In genomic region chr1:1287288-1288110, GRCh38 we compare ENCODE assay signal across 20 cellular contexts. TPM values are rescaled to one million over a fixed set of nuclear protein-coding genes. Genes with fewer than 3 reads are reported as not detected.
DNase-seq lines count a peak whose midpoint lies in the region; ATAC-seq, FAIRE-seq and TF ChIP-seq lines count a peak whose summit lies in the region.
"Had no signal": no experiment of that assay in that cellular context is flagged by ENCODE, and none has a peak within 500 bp of the region (broad histone marks: within the 10 kb centered on the region; RNA-seq: fewer than 3 reads in every experiment).

No MANE protein-coding gene starts in this region.

- TF ChIP-seq RAD21 in K562 (CRISPR knock-in tag; conservative IDR thresholded peaks at IDR 0.05 in 1 of 2, IDR thresholded peaks at IDR 0.05 in 1 of 2): no peak

- TF ChIP-seq CTCF in H9 (conservative IDR thresholded peaks at IDR 0.05) (no peak), K562 (IDR thresholded peaks at IDR 0.05 in 2 of 3, conservative IDR thresholded peaks at IDR 0.05 in 1 of 3; ENCODE audit: insufficient read depth in 2 of 3, low read depth in 1 of 3, low read length in 3 of 3) (no peak), spleen (IDR thresholded peaks at IDR 0.05 in 8 of 11, conservative IDR thresholded peaks at IDR 0.05 in 3 of 11) (no peak)

- H4K20me1 ChIP-seq in H9 (ENCODE audit: control insufficient read depth, insufficient read depth, insufficient read length): no peaks in the 10 kb centered on the region
- peaks cover 19% of the 10 kb centered on the region; the same call in 1 of the 2 replicates for H4K20me1 ChIP-seq in K562 (replicated peaks; ENCODE audit: control insufficient read depth, insufficient read depth, low read length)

- H2BK20ac ChIP-seq in H9 (ENCODE audit: low read depth, low read length, poor library complexity, severe bottlenecking): no peak overlapping the region

- H4K5ac ChIP-seq in H9 (ENCODE audit: insufficient read length, low read depth, low read length): peak overlapping the region; percentile 37

- POLR2A ChIA-PET in activated naive CD8-positive, alpha-beta T cell treated with anti-CD3 and anti-CD28 coated beads, Interleukin-2, amount 10 ng/mL, durations not matched to agents 7 days and 5 days (lab: Charles Lee): no interaction called here
- POLR2A ChIA-PET in K562 (lab: Yijun Ruan, JAX): interaction anchor here (0.5 to 2.3 kb wide), 6 partner anchors 11 to 271 kb away, joined by 3 to 6 read pairs (median 4); no protein-coding TSS in a partner anchor

- no peaks in the 10 kb centered on the region for H3K23me2 ChIP-seq in H9 (ENCODE audit: insufficient read length, low read depth, low read length, poor library complexity, severe bottlenecking)

- peak; percentile 33 for DNase-seq in activated naive CD8-positive, alpha-beta T cell treated with anti-CD3 and anti-CD28 coated beads, Interleukin-2, amount 10 ng/mL, durations not matched to agents 7 days and 5 days
- no peak for DNase-seq in activated naive CD8-positive, alpha-beta T cell treated with anti-CD3 and anti-CD28 coated beads, Interleukin-2, amount 50 U/mL, for 24 hours
- DNase-seq in H9 (no peak), K562 (ENCODE audit: extremely low read depth in 1 of 4, low spot score in 3 of 4) (no peak), spleen (peak; percentile 79), OCI-M2 (lab: John Stamatoyannopoulos, UW; ENCODE audit: unreplicated experiment) (no peak)
- DNase-seq: GF-D8, Karpas-422, MG63, NCI-H1092 treated with DMSO at 0.1 percent for 48 hours, NCI-H2029 treated with DMSO at 0.1 percent for 48 hours, NCI-H526 treated with DMSO at 0.1 percent for 48 hours, OCI-M1, RPMI8226, SIG-M5 had no signal

- H3K27me3 ChIP-seq in H9 (ENCODE audit: insufficient read depth, low read length) (no peaks in the 10 kb centered on the region), K562 (ENCODE audit: control insufficient read depth in 2 of 2, insufficient read depth in 2 of 2, low read length in 2 of 2) (peaks cover 2 to 33% of the 10 kb centered on the region in 2 experiments; a peak in 3 of 5 replicates), spleen (replicated peaks in 1 of 7) (peaks cover 0 to 33% (median 0%) of the 10 kb centered on the region in 7 donors)
- H3K27me3 ChIP-seq: MG63 had no signal

- peak overlapping the region; percentile 31 for H3K18ac ChIP-seq in H9 (ENCODE audit: insufficient read length, low read depth, low read length)

- H3K36me3 ChIP-seq in K562 (ENCODE audit: control insufficient read depth, insufficient read depth, low read length) (no peaks in the 10 kb centered on the region), spleen (no peaks in the 10 kb centered on the region)
- H3K36me3 ChIP-seq: MG63 had no signal

- no peak overlapping the region for H3K4me2 ChIP-seq in H9 (ENCODE audit: insufficient read depth, insufficient read length, low read length)
- H3K4me2 ChIP-seq in K562 (ENCODE audit: insufficient read depth, low read length): no peak overlapping the region
- H3K4me2 ChIP-seq: GM23338 had no signal

- no peak overlapping the region for H2BK120ac ChIP-seq in H9 (ENCODE audit: low read depth, low read length, poor library complexity, severe bottlenecking)

- H2AFZ ChIP-seq in H9 (ENCODE audit: low read length) (no peak overlapping the region), K562 (ENCODE audit: low read depth, low read length) (no peak overlapping the region)
- H2AFZ ChIP-seq: GM23338 had no signal

- no peak overlapping the region for H3K4me3 Mint-ChIP-seq in activated naive CD8-positive, alpha-beta T cell treated with anti-CD3 and anti-CD28 coated beads, Interleukin-2, amount 10 ng/mL, durations not matched to agents 7 days and 5 days
- H3K4me3 Mint-ChIP-seq in activated naive CD8-positive, alpha-beta T cell treated with anti-CD3 and anti-CD28 coated beads, Interleukin-2, amount 50 U/mL, for 24 hours: no peak overlapping the region
- no peak overlapping the region for H3K4me3 Mint-ChIP-seq in H9
- no peak overlapping the region for H3K4me3 Mint-ChIP-seq in stimulated activated memory B cell treated with anti-CD40 and anti-IgM and Interleukin-4, amounts not matched to agents 10 μg/mL and 1 μg/mL and 100 μg/mL, for 72 hours
- H3K4me3 Mint-ChIP-seq: B cell; CD4-positive, alpha-beta T cell; GM23338 had no signal

- no peak for ATAC-seq in activated naive CD8-positive, alpha-beta T cell treated with anti-CD3 and anti-CD28 coated beads, Interleukin-2, amount 10 ng/mL, durations not matched to agents 7 days and 5 days (ENCODE audit: low read depth)
- ATAC-seq in activated naive CD8-positive, alpha-beta T cell treated with anti-CD3 and anti-CD28 coated beads, Interleukin-2, amount 50 U/mL, for 24 hours: no peak
- ATAC-seq in K562: no peak
- ATAC-seq in stimulated activated memory B cell treated with anti-CD40 and anti-IgM and Interleukin-4, amounts not matched to agents 10 μg/mL and 1 μg/mL and 100 μg/mL, for 72 hours: no peak
- ATAC-seq: GM23338 had no signal

- H3K27ac ChIP-seq in H9 (ENCODE audit: insufficient read length, low read depth, low read length): no peak overlapping the region
- H3K27ac ChIP-seq in K562 (ENCODE audit: extremely low read depth, low read depth, low read length): no peak overlapping the region
- H3K27ac ChIP-seq in spleen: peak overlapping the region in 5 of 8 donors; percentile 4 to 58 (median 33)

- no peaks in the 10 kb centered on the region for H3K9me3 ChIP-seq in H9 (ENCODE audit: control insufficient read depth, low read depth, low read length)
- no peaks in the 10 kb centered on the region for H3K9me3 ChIP-seq in K562 (replicated peaks; ENCODE audit: control insufficient read depth, insufficient read depth, low read depth, low read length)
- no peaks in the 10 kb centered on the region for H3K9me3 ChIP-seq in spleen
- H3K9me3 ChIP-seq: MG63 had no signal

- H3K79me2 ChIP-seq in H9 (ENCODE audit: insufficient read depth, low read length): no peaks in the 10 kb centered on the region
- H3K79me2 ChIP-seq in K562 (ENCODE audit: control insufficient read depth, insufficient read depth, low read length): no peaks in the 10 kb centered on the region

- no peak overlapping the region for H2BK15ac ChIP-seq in H9 (ENCODE audit: low read depth, low read length)

- no peaks in the 10 kb centered on the region for H3K9me3 Mint-ChIP-seq in activated naive CD8-positive, alpha-beta T cell treated with anti-CD3 and anti-CD28 coated beads, Interleukin-2, amount 10 ng/mL, durations not matched to agents 7 days and 5 days
- no peaks in the 10 kb centered on the region for H3K9me3 Mint-ChIP-seq in activated naive CD8-positive, alpha-beta T cell treated with anti-CD3 and anti-CD28 coated beads, Interleukin-2, amount 50 U/mL, for 24 hours
- peaks cover 2 to 10% of the 10 kb centered on the region in 2 experiments; a peak in 3 of 5 replicates for H3K9me3 Mint-ChIP-seq in H9
- no peaks in the 10 kb centered on the region for H3K9me3 Mint-ChIP-seq in stimulated activated memory B cell treated with anti-CD40 and anti-IgM and Interleukin-4, amounts not matched to agents 10 μg/mL and 1 μg/mL and 100 μg/mL, for 72 hours
- H3K9me3 Mint-ChIP-seq: CD4-positive, alpha-beta T cell had no signal

- H3K9ac ChIP-seq in H9 (ENCODE audit: extremely low read depth, insufficient read length, low read length): no peak overlapping the region
- H3K9ac ChIP-seq in K562 (ENCODE audit: insufficient read depth in 1 of 2, low read depth in 2 of 2, low read length in 2 of 2): peak overlapping the region in 1 of 2 experiments; percentile 68; a peak in 2 of 4 replicates

- H3T11ph ChIP-seq in H9 (ENCODE audit: low read length): no peak overlapping the region

- intact Hi-C loops in K562 (cut with micrococcal nuclease) (no loop called here), spleen (cut with DNase I; ENCODE audit: low total_unique reads) (no loop called here)

- H3K23ac ChIP-seq in H9 (ENCODE audit: insufficient read length, low read depth, low read length): no peak overlapping the region

- no peak overlapping the region for H2AK5ac ChIP-seq in H9 (ENCODE audit: insufficient read length, low read length)

- no peak overlapping the region for H4K8ac ChIP-seq in H9 (replicated peaks; ENCODE audit: insufficient read length, low read depth, low read length)

- in situ Hi-C loops in K562 (cut with MboI): no loop called here

- no TSS peak for BruUV-seq in K562 (replicated peaks; lab: Mats Ljungman, UMichigan)

- TF ChIP-seq EP300 in K562 (IDR thresholded peaks at IDR 0.05; ENCODE audit: low read length): no peak

- no peak overlapping the region for H2BK5ac ChIP-seq in H9 (ENCODE audit: insufficient read length, low read length)

- no peaks in the 10 kb centered on the region for H3K27me3 Mint-ChIP-seq in activated naive CD8-positive, alpha-beta T cell treated with anti-CD3 and anti-CD28 coated beads, Interleukin-2, amount 10 ng/mL, durations not matched to agents 7 days and 5 days
- no peaks in the 10 kb centered on the region for H3K27me3 Mint-ChIP-seq in activated naive CD8-positive, alpha-beta T cell treated with anti-CD3 and anti-CD28 coated beads, Interleukin-2, amount 50 U/mL, for 24 hours
- peaks cover 4% of the 10 kb centered on the region for H3K27me3 Mint-ChIP-seq in H9 (ENCODE audit: low read depth)
- H3K27me3 Mint-ChIP-seq in stimulated activated memory B cell treated with anti-CD40 and anti-IgM and Interleukin-4, amounts not matched to agents 10 μg/mL and 1 μg/mL and 100 μg/mL, for 72 hours: peaks cover 11% of the 10 kb centered on the region
- H3K27me3 Mint-ChIP-seq: B cell; CD4-positive, alpha-beta T cell had no signal

- no peak overlapping the region for H2BK12ac ChIP-seq in H9 (ENCODE audit: insufficient read length, low read depth, low read length)

- H3K9me1 ChIP-seq in K562 (ENCODE audit: control insufficient read depth, insufficient read depth, low read length): peaks cover 3% of the 10 kb centered on the region

- no peak overlapping the region; the same call in 1 of the 2 replicates for H3K14ac ChIP-seq in H9 (ENCODE audit: insufficient read depth, low read length)

- CTCF ChIA-PET in K562 (lab: Yijun Ruan, JAX; ENCODE audit: low intra/inter-chr PET ratio): no interaction called here

- no peak overlapping the region for H4K91ac ChIP-seq in H9 (ENCODE audit: insufficient read length, low read depth, low read length)

- TF ChIP-seq POLR2A in K562 (conservative IDR thresholded peaks at IDR 0.05): no peak
- no peak for TF ChIP-seq POLR2A in spleen (IDR thresholded peaks at IDR 0.05)

- no peak for FAIRE-seq in K562 (lab: Jason Lieb, UNC)
- FAIRE-seq: GM12892 had no signal

- H3K56ac ChIP-seq in H9 (ENCODE audit: insufficient read length, low read depth, low read length): no peak overlapping the region

- H3K4me1 ChIP-seq in H9 (ENCODE audit: insufficient read depth, low read length) (no peaks in the 10 kb centered on the region), K562 (replicated peaks in 1 of 2; ENCODE audit: control insufficient read depth in 2 of 2, insufficient read depth in 2 of 2, low read length in 2 of 2) (peaks cover 0 to 72% of the 10 kb centered on the region in 2 experiments; a peak in 3 of 5 replicates), spleen (peaks cover 0 to 33% (median 14%) of the 10 kb centered on the region in 6 donors)

- no CpG with 5 or more reads among the region's 46 CpGs for WGBS in H9 (ENCODE audit: extremely low coverage, insufficient read length, low lambda C conversion rate)
- WGBS in K562 (ENCODE audit: insufficient coverage, low coverage, missing lambda C conversion rate): 32% methylated on average over 33 of the region's 46 CpGs
- 61 to 82% (median 79%) methylated on average over 5 to 46 of the region's 46 CpGs for WGBS in spleen, 5 donors

- peaks cover under 1% of the 10 kb centered on the region for H3K4me1 Mint-ChIP-seq in activated naive CD8-positive, alpha-beta T cell treated with anti-CD3 and anti-CD28 coated beads, Interleukin-2, amount 10 ng/mL, durations not matched to agents 7 days and 5 days
- no peaks in the 10 kb centered on the region for H3K4me1 Mint-ChIP-seq in activated naive CD8-positive, alpha-beta T cell treated with anti-CD3 and anti-CD28 coated beads, Interleukin-2, amount 50 U/mL, for 24 hours
- peaks cover 0 to 14% of the 10 kb centered on the region in 2 experiments; a peak in 2 of 4 replicates for H3K4me1 Mint-ChIP-seq in H9
- peaks cover 27% of the 10 kb centered on the region for H3K4me1 Mint-ChIP-seq in stimulated activated memory B cell treated with anti-CD40 and anti-IgM and Interleukin-4, amounts not matched to agents 10 μg/mL and 1 μg/mL and 100 μg/mL, for 72 hours

- H3K4me3 ChIP-seq in K562: no peak overlapping the region
- no peak overlapping the region for H3K4me3 ChIP-seq in spleen
- H3K4me3 ChIP-seq: GM23338, MG63 had no signal

- no peak overlapping the region for H3K27ac Mint-ChIP-seq in activated naive CD8-positive, alpha-beta T cell treated with anti-CD3 and anti-CD28 coated beads, Interleukin-2, amount 10 ng/mL, durations not matched to agents 7 days and 5 days
- no peak overlapping the region for H3K27ac Mint-ChIP-seq in activated naive CD8-positive, alpha-beta T cell treated with anti-CD3 and anti-CD28 coated beads, Interleukin-2, amount 50 U/mL, for 24 hours
- no peak overlapping the region for H3K27ac Mint-ChIP-seq in H9
- no peak overlapping the region for H3K27ac Mint-ChIP-seq in stimulated activated memory B cell treated with anti-CD40 and anti-IgM and Interleukin-4, amounts not matched to agents 10 μg/mL and 1 μg/mL and 100 μg/mL, for 72 hours
- H3K27ac Mint-ChIP-seq: B cell; CD4-positive, alpha-beta T cell; GM23338 had no signal

- no peak overlapping the region for H3K4ac ChIP-seq in H9 (ENCODE audit: low read depth, low read length)

- no peaks in the 10 kb centered on the region for H3K79me1 ChIP-seq in H9 (ENCODE audit: insufficient read depth, low read depth, low read length, poor library complexity, severe bottlenecking)

- H3K36me3 Mint-ChIP-seq in activated naive CD8-positive, alpha-beta T cell treated with anti-CD3 and anti-CD28 coated beads, Interleukin-2, amount 10 ng/mL, durations not matched to agents 7 days and 5 days: no peaks in the 10 kb centered on the region
- no peaks in the 10 kb centered on the region for H3K36me3 Mint-ChIP-seq in activated naive CD8-positive, alpha-beta T cell treated with anti-CD3 and anti-CD28 coated beads, Interleukin-2, amount 50 U/mL, for 24 hours (ENCODE audit: low read depth)
- no peaks in the 10 kb centered on the region for H3K36me3 Mint-ChIP-seq in H9 (ENCODE audit: insufficient read depth in 1 of 3, low read depth in 3 of 3)
- no peaks in the 10 kb centered on the region for H3K36me3 Mint-ChIP-seq in stimulated activated memory B cell treated with anti-CD40 and anti-IgM and Interleukin-4, amounts not matched to agents 10 μg/mL and 1 μg/mL and 100 μg/mL, for 72 hours

RNA-seq across cellular contexts. Expression of gene SCNN1D, which starts 7.3 kb away (rescaled TPM):
- total RNA-seq in activated naive CD8-positive, alpha-beta T cell treated with anti-CD3 and anti-CD28 coated beads, Interleukin-2, amount 10 ng/mL, durations not matched to agents 7 days and 5 days: 1 to 10 TPM; 8.0 to 8.4 TPM
- total RNA-seq in H9 (2021) (4.0 and 5.8 TPM in 2 replicates), K562 (2014; rRNA removed) (0.53 and 0.64 TPM in 2 replicates), K562 (2014; rRNA removed; fragmentation: Illumina TruSeq; extraction: Trizol) (0.06 TPM in 1 of 2 replicates, not detected in the other), K562 (2015; rRNA removed; fragmentation: Illumina TruSeq; extraction: Trizol) (0.29 and 0.38 TPM in 2 replicates), K562 (2021) (0.73 and 0.87 TPM in 2 replicates), spleen (10 to 100 TPM in 1 of 7 donors, 1 to 10 TPM in 6; 2.5 to 10.5 (median 3.4) TPM)
- total RNA-seq in K562 (2011; cell fraction: chromatin; rRNA removed; ENCODE audit: low replicate concordance): 1.6 and 4.3 TPM in 2 replicates
- 3.0 and 3.7 TPM in 2 replicates for total RNA-seq in K562 (2011; cell fraction: nucleolus; rRNA removed)
- 1.4 and 2.1 TPM in 2 replicates for total RNA-seq in K562 (2011; cell fraction: nucleoplasm; rRNA removed)
- polyA plus RNA-seq in K562 (2011; rRNA removed) (0.38 and 0.92 TPM in 2 replicates), K562 (2014; fragmentation: Illumina TruSeq; extraction: Trizol) (0.04 and 0.26 TPM in 2 replicates), K562 (2014; fragmentation: Nextera tagmentation; extraction: Ambion mirVana) (under 1 TPM in 1 of 2 experiments, not detected in 1; 0.01 TPM), K562 (2014; rRNA removed) (1.1 TPM in 2 replicates), spleen (10 to 100 TPM in 2 of 3 donors, 1 to 10 TPM in 1; 3.7 to 16.9 (median 11.9) TPM)
- 0.71 and 1.8 TPM in 2 replicates for polyA plus RNA-seq in K562 (2011; cell fraction: cytosol; rRNA removed)
- 8.1 and 14.5 TPM in 2 replicates for polyA plus RNA-seq in K562 (2011; cell fraction: nucleus; rRNA removed)
- polyA plus RNA-seq in K562 (2012): 0.79 and 1.9 TPM in 2 replicates
- polyA minus RNA-seq in K562 (2011; rRNA and poly(A)+ RNA removed): 0.09 and 0.11 TPM in 2 replicates
- polyA minus RNA-seq in K562 (2011; cell fraction: cytosol; rRNA and poly(A)+ RNA removed): not detected in 2 replicates
- 0.94 and 1.3 TPM in 2 replicates for polyA minus RNA-seq in K562 (2011; cell fraction: nucleus; rRNA and poly(A)+ RNA removed)

RNA-seq across cellular contexts. Expression of gene UBE2J2, which starts 13.8 kb away (rescaled TPM):
- total RNA-seq in activated naive CD8-positive, alpha-beta T cell treated with anti-CD3 and anti-CD28 coated beads, Interleukin-2, amount 10 ng/mL, durations not matched to agents 7 days and 5 days: 10 to 100 TPM; 75.7 to 78.1 TPM
- total RNA-seq in H9 (2021) (83.4 and 84.0 TPM in 2 replicates), K562 (2014; rRNA removed) (110 and 124 TPM in 2 replicates), K562 (2014; rRNA removed; fragmentation: Illumina TruSeq; extraction: Trizol) (47.1 and 51.5 TPM in 2 replicates), K562 (2015; rRNA removed; fragmentation: Illumina TruSeq; extraction: Trizol) (73.0 and 75.5 TPM in 2 replicates), K562 (2021) (109 and 112 TPM in 2 replicates), spleen (10 to 100 TPM; 39.1 to 69.7 (median 56.5) TPM)
- 155 and 222 TPM in 2 replicates for total RNA-seq in K562 (2011; cell fraction: chromatin; rRNA removed; ENCODE audit: low replicate concordance)
- total RNA-seq in K562 (2011; cell fraction: nucleolus; rRNA removed): 116 and 127 TPM in 2 replicates
- 111 and 123 TPM in 2 replicates for total RNA-seq in K562 (2011; cell fraction: nucleoplasm; rRNA removed)
- polyA plus RNA-seq in K562 (2011; rRNA removed) (36.4 and 45.5 TPM in 2 replicates), K562 (2014; fragmentation: Illumina TruSeq; extraction: Trizol) (81.5 and 83.2 TPM in 2 replicates), K562 (2014; fragmentation: Nextera tagmentation; extraction: Ambion mirVana) (1 to 10 TPM in 1 of 2 experiments, under 1 TPM in 1; 0.93 to 2.3 TPM), K562 (2014; rRNA removed) (107 and 108 TPM in 2 replicates), spleen (10 to 100 TPM; 39.2 to 66.9 (median 54.0) TPM)
- 45.1 and 76.3 TPM in 2 replicates for polyA plus RNA-seq in K562 (2011; cell fraction: cytosol; rRNA removed)
- polyA plus RNA-seq in K562 (2011; cell fraction: nucleus; rRNA removed): 61.5 and 87.2 TPM in 2 replicates
- 72.3 and 75.8 TPM in 2 replicates for polyA plus RNA-seq in K562 (2012)
- 12.5 and 14.9 TPM in 2 replicates for polyA minus RNA-seq in K562 (2011; rRNA and poly(A)+ RNA removed)
- polyA minus RNA-seq in K562 (2011; cell fraction: cytosol; rRNA and poly(A)+ RNA removed): 35.1 and 36.5 TPM in 2 replicates
- 33.1 and 42.7 TPM in 2 replicates for polyA minus RNA-seq in K562 (2011; cell fraction: nucleus; rRNA and poly(A)+ RNA removed)

RNA-seq across cellular contexts. Expression of gene ACAP3, which starts 20.2 kb away (rescaled TPM):
- total RNA-seq in activated naive CD8-positive, alpha-beta T cell treated with anti-CD3 and anti-CD28 coated beads, Interleukin-2, amount 10 ng/mL, durations not matched to agents 7 days and 5 days: 10 to 100 TPM; 80.2 to 86.3 TPM
- total RNA-seq in H9 (2021): 39.5 and 41.4 TPM in 2 replicates
- 140 and 407 TPM in 2 replicates for total RNA-seq in K562 (2011; cell fraction: chromatin; rRNA removed; ENCODE audit: low replicate concordance)
- total RNA-seq in K562 (2011; cell fraction: nucleolus; rRNA removed): 278 and 333 TPM in 2 replicates
- 136 and 156 TPM in 2 replicates for total RNA-seq in K562 (2011; cell fraction: nucleoplasm; rRNA removed)
- total RNA-seq in K562 (2014; rRNA removed): 29.6 and 33.3 TPM in 2 replicates
- 1.9 and 3.5 TPM in 2 replicates for total RNA-seq in K562 (2014; rRNA removed; fragmentation: Illumina TruSeq; extraction: Trizol)
- 14.0 and 15.2 TPM in 2 replicates for total RNA-seq in K562 (2015; rRNA removed; fragmentation: Illumina TruSeq; extraction: Trizol)
- total RNA-seq in K562 (2021): 44.1 and 49.0 TPM in 2 replicates
- polyA plus RNA-seq in K562 (2011; rRNA removed): 12.0 and 27.1 TPM in 2 replicates
- 8.5 and 20.8 TPM in 2 replicates for polyA plus RNA-seq in K562 (2011; cell fraction: cytosol; rRNA removed)
- polyA plus RNA-seq in K562 (2011; cell fraction: nucleus; rRNA removed): 346 and 462 TPM in 2 replicates
- 38.9 and 49.6 TPM in 2 replicates for polyA plus RNA-seq in K562 (2012)
- 7.2 and 11.8 TPM in 2 replicates for polyA plus RNA-seq in K562 (2014; fragmentation: Illumina TruSeq; extraction: Trizol)
- polyA plus RNA-seq in K562 (2014; fragmentation: Nextera tagmentation; extraction: Ambion mirVana): under 1 TPM; 0.01 to 0.06 TPM
- 43.8 and 44.8 TPM in 2 replicates for polyA plus RNA-seq in K562 (2014; rRNA removed)
- 6.3 and 10.7 TPM in 2 replicates for polyA minus RNA-seq in K562 (2011; rRNA and poly(A)+ RNA removed)
- 13.7 and 15.3 TPM in 2 replicates for polyA minus RNA-seq in K562 (2011; cell fraction: cytosol; rRNA and poly(A)+ RNA removed)
- polyA minus RNA-seq in K562 (2011; cell fraction: nucleus; rRNA and poly(A)+ RNA removed): 42.4 and 46.1 TPM in 2 replicates
- total RNA-seq in spleen: 10 to 100 TPM; 33.0 to 62.3 (median 41.7) TPM
- polyA plus RNA-seq in spleen: 10 to 100 TPM; 12.6 to 89.7 (median 32.6) TPM

RNA-seq across cellular contexts. Expression of gene PUSL1, which starts 20.9 kb away (rescaled TPM):
- total RNA-seq in activated naive CD8-positive, alpha-beta T cell treated with anti-CD3 and anti-CD28 coated beads, Interleukin-2, amount 10 ng/mL, durations not matched to agents 7 days and 5 days: 10 to 100 TPM; 22.3 to 22.4 TPM
- 38.0 and 40.9 TPM in 2 replicates for total RNA-seq in H9 (2021)
- total RNA-seq in K562 (2011; cell fraction: chromatin; rRNA removed; ENCODE audit: low replicate concordance): 13.3 and 63.1 TPM in 2 replicates
- 74.5 and 90.1 TPM in 2 replicates for total RNA-seq in K562 (2011; cell fraction: nucleolus; rRNA removed)
- 23.2 and 31.2 TPM in 2 replicates for total RNA-seq in K562 (2011; cell fraction: nucleoplasm; rRNA removed)
- total RNA-seq in K562 (2014; rRNA removed): 86.9 and 103 TPM in 2 replicates
- 5.6 and 7.0 TPM in 2 replicates for total RNA-seq in K562 (2014; rRNA removed; fragmentation: Illumina TruSeq; extraction: Trizol)
- total RNA-seq in K562 (2015; rRNA removed; fragmentation: Illumina TruSeq; extraction: Trizol): 29.7 and 31.4 TPM in 2 replicates
- 80.1 and 83.0 TPM in 2 replicates for total RNA-seq in K562 (2021)
- 13.6 and 22.4 TPM in 2 replicates for polyA plus RNA-seq in K562 (2011; rRNA removed)
- polyA plus RNA-seq in K562 (2011; cell fraction: cytosol; rRNA removed): 29.8 and 137 TPM in 2 replicates
- 41.7 and 71.9 TPM in 2 replicates for polyA plus RNA-seq in K562 (2011; cell fraction: nucleus; rRNA removed)
- 35.1 and 53.3 TPM in 2 replicates for polyA plus RNA-seq in K562 (2012)
- polyA plus RNA-seq in K562 (2014; fragmentation: Illumina TruSeq; extraction: Trizol): 10.5 and 25.1 TPM in 2 replicates
- 1 to 10 TPM in 1 of 2 experiments, under 1 TPM in 1; 0.62 to 1.7 TPM for polyA plus RNA-seq in K562 (2014; fragmentation: Nextera tagmentation; extraction: Ambion mirVana)
- polyA plus RNA-seq in K562 (2014; rRNA removed): 68.5 and 76.0 TPM in 2 replicates
- 3.5 and 5.7 TPM in 2 replicates for polyA minus RNA-seq in K562 (2011; rRNA and poly(A)+ RNA removed)
- 22.0 and 25.8 TPM in 2 replicates for polyA minus RNA-seq in K562 (2011; cell fraction: cytosol; rRNA and poly(A)+ RNA removed)
- polyA minus RNA-seq in K562 (2011; cell fraction: nucleus; rRNA and poly(A)+ RNA removed): 33.5 and 38.2 TPM in 2 replicates
- total RNA-seq in spleen: 10 to 100 TPM; 11.4 to 22.9 (median 13.9) TPM
- polyA plus RNA-seq in spleen: 10 to 100 TPM in 2 of 3 donors, 1 to 10 TPM in 1; 9.8 to 17.8 (median 10.5) TPM

RNA-seq across cellular contexts. Expression of gene INTS11, which starts 37.0 kb away (rescaled TPM):
- 100 to 1,000 TPM; 143 to 158 TPM for total RNA-seq in activated naive CD8-positive, alpha-beta T cell treated with anti-CD3 and anti-CD28 coated beads, Interleukin-2, amount 10 ng/mL, durations not matched to agents 7 days and 5 days
- total RNA-seq in H9 (2021) (138 and 139 TPM in 2 replicates), K562 (2014; rRNA removed) (151 and 179 TPM in 2 replicates), K562 (2014; rRNA removed; fragmentation: Illumina TruSeq; extraction: Trizol) (62.1 and 77.4 TPM in 2 replicates), K562 (2015; rRNA removed; fragmentation: Illumina TruSeq; extraction: Trizol) (85.4 and 88.8 TPM in 2 replicates), K562 (2021) (153 and 164 TPM in 2 replicates), spleen (100 to 1,000 TPM in 4 of 7 donors, 10 to 100 TPM in 3; 89.2 to 114 (median 100) TPM)
- 317 and 866 TPM in 2 replicates for total RNA-seq in K562 (2011; cell fraction: chromatin; rRNA removed; ENCODE audit: low replicate concordance)
- total RNA-seq in K562 (2011; cell fraction: nucleolus; rRNA removed): 565 and 578 TPM in 2 replicates
- 402 and 440 TPM in 2 replicates for total RNA-seq in K562 (2011; cell fraction: nucleoplasm; rRNA removed)
- polyA plus RNA-seq in K562 (2011; rRNA removed) (110 and 164 TPM in 2 replicates), K562 (2014; fragmentation: Illumina TruSeq; extraction: Trizol) (143 and 151 TPM in 2 replicates), K562 (2014; fragmentation: Nextera tagmentation; extraction: Ambion mirVana) (10 to 100 TPM in 1 of 2 experiments, 1 to 10 TPM in 1; 3.6 to 11.8 TPM), K562 (2014; rRNA removed) (183 TPM in 2 replicates), spleen (100 to 1,000 TPM; 106 to 203 (median 202) TPM)
- polyA plus RNA-seq in K562 (2011; cell fraction: cytosol; rRNA removed): 195 and 300 TPM in 2 replicates
- 663 and 798 TPM in 2 replicates for polyA plus RNA-seq in K562 (2011; cell fraction: nucleus; rRNA removed)
- polyA plus RNA-seq in K562 (2012): 151 and 204 TPM in 2 replicates
- polyA minus RNA-seq in K562 (2011; rRNA and poly(A)+ RNA removed): 68.4 and 103 TPM in 2 replicates
- polyA minus RNA-seq in K562 (2011; cell fraction: cytosol; rRNA and poly(A)+ RNA removed): 79.6 and 101 TPM in 2 replicates
- 108 and 123 TPM in 2 replicates for polyA minus RNA-seq in K562 (2011; cell fraction: nucleus; rRNA and poly(A)+ RNA removed)

Comparison
In these comparisons a context has a peak if more than half of its experiments do, and no peak if none do; other contexts are left out.
1. DNase-seq: peak in activated naive CD8-positive, alpha-beta T cell treated with anti-CD3 and anti-CD28 coated beads, Interleukin-2, amount 10 ng/mL, durations not matched to agents 7 days and 5 days (single experiment) and spleen (single experiment); none in activated naive CD8-positive, alpha-beta T cell treated with anti-CD3 and anti-CD28 coated beads, Interleukin-2, amount 50 U/mL, for 24 hours (single experiment), H9 (single experiment), K562 (0 of 4) and OCI-M2 (single experiment).
2. H3K27ac ChIP-seq: peak in spleen (5 of 8); none in H9 (single experiment) and K562 (single experiment).